9 cellular contexts compared by ENCODE assay signal in the genomic region with DNA sequence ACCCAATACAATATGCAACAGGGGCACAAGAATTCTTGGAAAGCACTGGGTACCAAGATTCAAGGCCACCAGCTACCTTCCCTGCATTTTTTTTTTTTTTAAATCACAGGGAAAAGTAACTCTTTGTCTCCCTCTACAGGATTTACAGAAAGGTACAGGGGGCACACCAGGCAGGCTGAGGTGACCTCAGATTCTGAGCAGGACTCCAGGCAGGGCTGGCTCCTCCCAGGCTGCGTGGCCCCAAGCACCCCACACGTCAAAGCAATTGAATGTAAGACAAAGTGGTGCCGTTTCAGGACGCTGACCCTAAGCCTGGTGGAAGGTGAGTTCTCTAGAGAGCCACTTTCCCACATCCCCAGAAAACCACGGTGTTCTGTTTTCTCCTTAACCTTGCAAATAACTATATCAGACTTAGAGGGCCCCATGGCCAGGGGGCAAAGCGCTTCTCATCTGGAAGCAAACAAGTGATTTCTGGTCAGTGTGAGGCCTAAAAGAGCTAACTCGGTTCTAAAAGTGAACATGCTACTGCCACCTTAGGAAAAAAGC.
A peak's percentile ranks its signal among the peaks of the same experiment; 100 is the strongest.
DNase-seq lines count a peak whose midpoint lies in the region; ATAC-seq and TF ChIP-seq lines count a peak whose summit lies in the region.
"Had no signal": no experiment of that assay in that cellular context is flagged by ENCODE, and none has a peak within 500 bp of the region (broad histone marks: within the 10 kb centered on the region; RNA-seq: fewer than 3 reads in every experiment).

No MANE protein-coding gene starts in this region.

- H3K36me3 ChIP-seq in muscle layer of colon (ENCODE audit: insufficient read depth, low read length) (peaks cover 67% of the 10 kb centered on the region), uterus (no peaks in the 10 kb centered on the region)
- H3K36me3 ChIP-seq: SJCRH30 had no signal

- peak; percentile 68; the same call in 2 of the 3 replicates for TF ChIP-seq CTCF in GM12872 (IDR thresholded peaks at IDR 0.05; ENCODE audit: insufficient read depth, low read depth, low read length)
- TF ChIP-seq CTCF in endothelial cell (IDR thresholded peaks at IDR 0.05; ENCODE audit: unreplicated experiment), result peak; percentile 82
- TF ChIP-seq CTCF in uterus (IDR thresholded peaks at IDR 0.05), result peak; percentile 52 to 60 (median 55)

- TF ChIP-seq POLR2A in uterus (IDR thresholded peaks at IDR 0.05), result no peak

- ATAC-seq in T-cell (replicated peaks in 1 of 4) (peak in 3 of 4 experiments; percentile 40 to 45 (median 41)), GM18520 (IDR thresholded peaks at IDR 0.05; ENCODE audit: unreplicated experiment) (no peak)

- no peak overlapping the region for H3K4me3 ChIP-seq in Jurkat, Clone E6-1 (ENCODE audit: low read length)
- H3K4me3 ChIP-seq in muscle layer of colon (ENCODE audit: low read depth in 1 of 2, low read length in 2 of 2), result no peak overlapping the region
- H3K4me3 ChIP-seq in uterus, result no peak overlapping the region
- H3K4me3 ChIP-seq: SJCRH30 had no signal

- POLR2A ChIA-PET in T-cell (lab: Charles Lee), result no interaction called here

- H3K27ac ChIP-seq in muscle layer of colon (ENCODE audit: low read depth, low read length) (peak overlapping the region; percentile 27), uterus (peak overlapping the region; percentile 80)
- H3K27ac ChIP-seq: SJCRH30 had no signal

- peaks cover 18% of the 10 kb centered on the region for H3K4me1 ChIP-seq in muscle layer of colon (ENCODE audit: insufficient read depth, low read length)
- H3K4me1 ChIP-seq in uterus, result peaks cover 0 to 10% of the 10 kb centered on the region in 2 donors
- H3K4me1 ChIP-seq: SJCRH30 had no signal

- no peak overlapping the region for H3K9ac ChIP-seq in muscle layer of colon (ENCODE audit: low read length)

- H3K4me1 Mint-ChIP-seq in T-cell, result no peaks in the 10 kb centered on the region
- H3K4me1 Mint-ChIP-seq in endothelial cell (ENCODE audit: unreplicated experiment), result no peaks in the 10 kb centered on the region

- H3K27ac Mint-ChIP-seq in T-cell (no peak overlapping the region), endothelial cell (ENCODE audit: unreplicated experiment) (no peak overlapping the region)

- CTCF ChIA-PET in T-cell (lab: Charles Lee), result interaction anchor here (0.6 to 1.5 kb wide), 10 partner anchors 37 to 815 kb away, joined by 3 to 14 read pairs (median 3); no protein-coding TSS in a partner anchor

- intact Hi-C loops in uterus (cut with DNase I; ENCODE audit: low total_unique reads), result no loop called here

- H3K27me3 ChIP-seq in muscle layer of colon (ENCODE audit: control insufficient read depth in 1 of 2, insufficient read depth in 2 of 2, low read length in 2 of 2), result no peaks in the 10 kb centered on the region
- no peaks in the 10 kb centered on the region for H3K27me3 ChIP-seq in uterus

- DNase-seq in AML-193 (lab: John Stamatoyannopoulos, UW) (peak; percentile 29 to 38), T-cell (peak in 4 of 34 experiments; percentile 5 to 15 (median 10)), endothelial cell (ENCODE audit: low spot score) (peak; percentile 41), uterus (peak in 1 of 2 donors; percentile 39)
- peak; percentile 47 for DNase-seq in Jurkat, Clone E6-1 (ENCODE audit: low read depth, low spot score)

- H3K4me3 Mint-ChIP-seq in T-cell (no peak overlapping the region), endothelial cell (ENCODE audit: unreplicated experiment) (no peak overlapping the region)

- H3K9me3 Mint-ChIP-seq in T-cell (no peaks in the 10 kb centered on the region), endothelial cell (ENCODE audit: unreplicated experiment) (no peaks in the 10 kb centered on the region)

- H3K27me3 Mint-ChIP-seq in T-cell, result peaks cover 0 to 7% of the 10 kb centered on the region in 2 donors
- H3K27me3 Mint-ChIP-seq in endothelial cell (ENCODE audit: unreplicated experiment), result peaks cover 3% of the 10 kb centered on the region

- H3K36me3 Mint-ChIP-seq in T-cell, result no peaks in the 10 kb centered on the region
- no peaks in the 10 kb centered on the region for H3K36me3 Mint-ChIP-seq in endothelial cell (ENCODE audit: low read depth, unreplicated experiment)

- no peaks in the 10 kb centered on the region for H3K9me3 ChIP-seq in muscle layer of colon (ENCODE audit: low read length)
- H3K9me3 ChIP-seq in uterus, result no peaks in the 10 kb centered on the region
- H3K9me3 ChIP-seq: SJCRH30 had no signal
